ENCODE assay signal across 9 cellular contexts in genomic region chr15:34365073-34365825, GRCh38. TPM values are rescaled to one million over a fixed set of nuclear protein-coding genes. Genes with fewer than 3 reads are reported as not detected.
A peak's percentile ranks its signal among the peaks of the same experiment; 100 is the strongest.
DNase-seq lines count a peak whose midpoint lies in the region; ATAC-seq, FAIRE-seq and TF ChIP-seq lines count a peak whose summit lies in the region.
"Had no signal": no experiment of that assay in that cellular context is flagged by ENCODE, and none has a peak within 500 bp of the region (broad histone marks: within the 10 kb centered on the region; RNA-seq: fewer than 3 reads in every experiment).

No MANE protein-coding gene starts in this region.

- H3K4ac ChIP-seq in IMR-90 (ENCODE audit: low read depth, low read length), result no peak overlapping the region

- H3K4me2 ChIP-seq in IMR-90 (ENCODE audit: low read depth, low read length) (no peak overlapping the region; the same call in 1 of the 2 replicates), GM12878 (ENCODE audit: control insufficient read depth, insufficient read depth) (peak overlapping the region; percentile 98)

- no peaks in the 10 kb centered on the region for H3K9me3 ChIP-seq in CD4-positive, alpha-beta T cell (ENCODE audit: control insufficient read depth, low read length)
- H3K9me3 ChIP-seq in IMR-90 (ENCODE audit: control insufficient read depth, insufficient read depth, low read length) (no peaks in the 10 kb centered on the region), GM12878 (replicated peaks; ENCODE audit: control insufficient read depth, insufficient read depth, low read length) (no peaks in the 10 kb centered on the region), mesodermal cell (ENCODE audit: control insufficient read depth, low read length) (no peaks in the 10 kb centered on the region)

- H4K91ac ChIP-seq in IMR-90 (ENCODE audit: insufficient read depth, low read depth, low read length), result no peak overlapping the region; the same call in 1 of the 2 replicates

- H3K9me3 Mint-ChIP-seq in CD4-positive, alpha-beta T cell, result no peaks in the 10 kb centered on the region

- no TSS peak for BruUV-seq in IMR-90 (replicated peaks; lab: Mats Ljungman, UMichigan)
- no TSS peak for BruUV-seq in GM12878 (replicated peaks; lab: Mats Ljungman, UMichigan)

- no peak overlapping the region for H2AFZ ChIP-seq in IMR-90 (replicated peaks; ENCODE audit: low read length, poor library complexity)
- H2AFZ ChIP-seq in GM12878 (ENCODE audit: control insufficient read depth, low read depth, low read length), result peak overlapping the region; percentile 40

- no peak for DNase-seq in CD4-positive, alpha-beta T cell
- DNase-seq in IMR-90, result no peak
- no peak for DNase-seq in GM12878 (ENCODE audit: low read depth, low spot score)
- no peak for DNase-seq in GM12892 (ENCODE audit: insufficient read length)

- peaks cover 10% of the 10 kb centered on the region for H3K9me1 ChIP-seq in IMR-90 (ENCODE audit: insufficient read depth, low read length)

- H2BK15ac ChIP-seq in IMR-90 (ENCODE audit: low read depth, low read length), result no peak overlapping the region

- no peak for TF ChIP-seq EP300 in GM12878 (IDR thresholded peaks at IDR 0.05; ENCODE audit: borderline replicate concordance in 1 of 2, control insufficient read depth in 1 of 2, low read depth in 2 of 2, low read length in 2 of 2)

- H3K4me1 Mint-ChIP-seq in CD4-positive, alpha-beta T cell (ENCODE audit: low read depth), result peaks cover 44% of the 10 kb centered on the region

- H4K20me1 ChIP-seq in IMR-90 (ENCODE audit: insufficient read depth, low read length) (peaks cover 8% of the 10 kb centered on the region; the same call in 1 of the 2 replicates), GM12878 (ENCODE audit: control insufficient read depth, insufficient read depth) (no peaks in the 10 kb centered on the region)

- peaks cover 43% of the 10 kb centered on the region for H3K36me3 Mint-ChIP-seq in CD4-positive, alpha-beta T cell (ENCODE audit: low read depth)

- no peak overlapping the region for H4K5ac ChIP-seq in IMR-90 (ENCODE audit: low read depth, low read length)

- in situ Hi-C loops in IMR-90 (cut with MboI; ENCODE audit: low sequenced_read_pairs), result loop anchor here (10.0 kb wide), 1 partner anchor 260 kb away; the partner anchor contains the start of genes EMC7 and PGBD4
- in situ Hi-C loops in GM12878 (cut with MboI), result no loop called here

- H4K8ac ChIP-seq in IMR-90 (ENCODE audit: low read depth in 2 of 2, low read length in 2 of 2), result 0 out of 4 replicates have a peak overlapping the region, but pooled peaks of 1 of the 2 experiments have one; percentile 43

- H3K9ac ChIP-seq in IMR-90 (ENCODE audit: low read depth, low read length), result no peak overlapping the region
- H3K9ac ChIP-seq in GM12878 (ENCODE audit: control insufficient read depth, insufficient read depth, low read length), result peak overlapping the region; percentile 33

- TF ChIP-seq CTCF in CD4-positive, alpha-beta T cell (IDR thresholded peaks at IDR 0.05), result no peak
- TF ChIP-seq CTCF in IMR-90 (conservative IDR thresholded peaks at IDR 0.05; ENCODE audit: low read depth, low read length) (no peak), GM12878 (IDR thresholded peaks at IDR 0.05 in 2 of 3, conservative IDR thresholded peaks at IDR 0.05 in 1 of 3; ENCODE audit: control insufficient read depth in 2 of 3, extremely low read depth in 1 of 3, insufficient read depth in 1 of 3, low read depth in 3 of 3, low read length in 3 of 3) (no peak)

- RAD21 ChIA-PET in GM12878 (lab: Charles Lee; ENCODE audit: unreplicated experiment), result interaction anchor here (0.9 to 4.3 kb wide), 12 partner anchors 8 to 223 kb away, joined by 3 to 37 read pairs (median 8); partner anchors contain the start of genes EMC4, NOP10, NUTM1 and SLC12A6

- intact Hi-C loops in CD4-positive, alpha-beta T cell (cut with DNase I, micrococcal nuclease), result loop anchor here in 1 of 2 experiments (5.0 kb wide), 5 partner anchors 33 to 1238 kb away; partner anchors contain the start of genes AQR and EMC4
- intact Hi-C loops in IMR-90 (cut with micrococcal nuclease) (loop anchor here (10.0 kb wide), 1 partner anchor 300 kb away; no protein-coding TSS in a partner anchor), GM12878 (cut with micrococcal nuclease; ENCODE audit: unreplicated experiment) (loop anchor here (5.0 kb wide), 2 partner anchors 38 to 263 kb away; partner anchors contain the start of genes EMC7 and PGBD4)

- H3K27me3 ChIP-seq in CD4-positive, alpha-beta T cell (ENCODE audit: control insufficient read depth, insufficient read depth, low read length), result no peaks in the 10 kb centered on the region
- H3K27me3 ChIP-seq in IMR-90 (ENCODE audit: control insufficient read depth, insufficient read depth, low read length) (no peaks in the 10 kb centered on the region), GM12878 (replicated peaks in 1 of 2; ENCODE audit: control insufficient read depth in 2 of 2, insufficient read depth in 2 of 2, low read length in 1 of 2) (no peaks in the 10 kb centered on the region)

- CTCF ChIA-PET in CD4-positive, alpha-beta T cell (lab: Charles Lee), result interaction anchor here (0.6 to 3.9 kb wide), 3 partner anchors 22 to 155 kb away, joined by 4 to 49 read pairs (median 6); partner anchors contain the start of genes KATNBL1, NOP10 and NUTM1
- CTCF ChIA-PET in IMR-90 (lab: Yijun Ruan, JAX), result interaction anchor here (1.1 to 1.6 kb wide), 2 partner anchors 27 to 255 kb away, joined by 3 to 4 read pairs; partner anchors contain the start of gene SLC12A6
- CTCF ChIA-PET in GM12878 (lab: Yijun Ruan, JAX), result interaction anchor here (1.0 to 4.3 kb wide), 5 partner anchors 22 to 218 kb away, joined by 3 to 66 read pairs (median 20); partner anchors contain the start of genes GOLGA8B, NOP10, NUTM1 and SLC12A6

- peaks cover 23 to 39% of the 10 kb centered on the region in 2 experiments for H3K79me1 ChIP-seq in IMR-90 (ENCODE audit: low read depth in 1 of 2, low read length in 2 of 2)

- peak overlapping the region; percentile 60 for H2AK9ac ChIP-seq in IMR-90 (replicated peaks; ENCODE audit: low read depth, low read length, poor library complexity)

- no peak for ATAC-seq in CD4-positive, alpha-beta T cell (ENCODE audit: poor library complexity)
- no peak for ATAC-seq in IMR-90 (ENCODE audit: low read depth)
- peak; percentile 1; the same call in 2 of the 3 replicates for ATAC-seq in GM12878
- no peak for ATAC-seq in HG02970 (IDR thresholded peaks at IDR 0.05; ENCODE audit: low FRiP score, unreplicated experiment)
- no peak for ATAC-seq in HG03280 (IDR thresholded peaks at IDR 0.05; ENCODE audit: unreplicated experiment)
- no peak for ATAC-seq in GM19023 (IDR thresholded peaks at IDR 0.05; ENCODE audit: unreplicated experiment)

- 0 out of 2 replicates have a peak overlapping the region, but pooled peaks have one; percentile 19 for H3K14ac ChIP-seq in IMR-90 (replicated peaks; ENCODE audit: low read depth, low read length)

- no peaks in the 10 kb centered on the region for H3K27me3 Mint-ChIP-seq in CD4-positive, alpha-beta T cell

- TF ChIP-seq POLR2A in IMR-90 (IDR thresholded peaks at IDR 0.05; ENCODE audit: low read depth, low read length) (no peak), GM12878 (IDR thresholded peaks at IDR 0.05; ENCODE audit: low read depth, low read length) (no peak), GM12892 (IDR thresholded peaks at IDR 0.05; ENCODE audit: low read depth, low read length) (no peak)

- TF ChIP-seq RAD21 in IMR-90 (IDR thresholded peaks at IDR 0.05; ENCODE audit: low read length) (no peak), GM12878 (IDR thresholded peaks at IDR 0.05; ENCODE audit: insufficient read depth, low read depth, low read length) (no peak)

- FAIRE-seq in GM12878 (lab: Jason Lieb, UNC) (peak; percentile 56), GM12892 (lab: Jason Lieb, UNC) (no peak)

- no peak overlapping the region for H2BK5ac ChIP-seq in IMR-90 (ENCODE audit: low read depth, low read length, poor library complexity, severe bottlenecking)

- H3K4me3 Mint-ChIP-seq in CD4-positive, alpha-beta T cell, result peak overlapping the region; percentile 97

- H3K4me1 ChIP-seq in IMR-90 (ENCODE audit: control insufficient read depth, insufficient read depth, low read length) (0 out of 2 replicates have a peak, but pooled peaks cover 3% of the 10 kb centered on the region), GM12878 (ENCODE audit: control insufficient read depth, insufficient read depth, low read length) (peaks cover 30% of the 10 kb centered on the region), mesodermal cell (ENCODE audit: control insufficient read depth, insufficient read depth, low read length, poor library complexity, severe bottlenecking) (peaks cover 4% of the 10 kb centered on the region)

- no peak overlapping the region for H3K56ac ChIP-seq in IMR-90 (ENCODE audit: extremely low read depth, insufficient read depth, low read length)

- no peak overlapping the region for H2BK120ac ChIP-seq in IMR-90 (ENCODE audit: low read depth, low read length)

- 0 out of 2 replicates have a peak overlapping the region, but pooled peaks have one; percentile 21 for H2AK5ac ChIP-seq in IMR-90 (ENCODE audit: low read depth, low read length)

- 98% methylated on average over 9 of the region's 16 CpGs; no CpG with 5 or more reads in 1 of the 2 experiments for WGBS in IMR-90 (ENCODE audit: extremely low coverage in 2 of 2, insufficient read length in 1 of 2), 2 experiments
- WGBS in GM12878 (ENCODE audit: insufficient coverage, insufficient replicate concordance, low lambda C conversion rate, missing lambda C conversion rate), result 62% methylated on average over 16 of the region's 16 CpGs
- 84 to 95% methylated on average over 14 of the region's 16 CpGs for WGBS in mesodermal cell (ENCODE audit: insufficient coverage in 2 of 2), 2 experiments

- peaks cover 16% of the 10 kb centered on the region for H3K36me3 ChIP-seq in IMR-90 (ENCODE audit: control insufficient read depth, insufficient read depth, low read length)
- H3K36me3 ChIP-seq in GM12878 (ENCODE audit: control insufficient read depth in 2 of 2, insufficient read depth in 2 of 2, low read length in 1 of 2), result peaks cover 0 to 15% of the 10 kb centered on the region in 2 experiments; a peak in 3 of 4 replicates
- peaks cover 36% of the 10 kb centered on the region for H3K36me3 ChIP-seq in mesodermal cell (ENCODE audit: control insufficient read depth, insufficient read depth, low read length)

- dilution Hi-C loops in IMR-90 (cut with HindIII; ENCODE audit: low sequenced_read_pairs, unreplicated experiment), result no loop called here

- H3K27ac Mint-ChIP-seq in CD4-positive, alpha-beta T cell, result peak overlapping the region; percentile 92

- no peak overlapping the region for H3K4me3 ChIP-seq in IMR-90 (ENCODE audit: insufficient read depth, low read depth, low read length)
- H3K4me3 ChIP-seq in GM12878, result peak overlapping the region; percentile 83
- peak overlapping the region; percentile 81 for H3K4me3 ChIP-seq in mesodermal cell (ENCODE audit: extremely low read depth, insufficient read depth, low read length, poor library complexity, severe bottlenecking)

- no peak overlapping the region; the same call in 1 of the 2 replicates for H3K23ac ChIP-seq in IMR-90 (ENCODE audit: low read depth, low read length)

- SMC1A ChIA-PET in GM12878 (lab: Charles Lee; ENCODE audit: uncharacterized antibody, unreplicated experiment), result interaction anchor here (1.2 to 3.9 kb wide), 7 partner anchors 10 to 177 kb away, joined by 3 to 30 read pairs (median 10); partner anchors contain the start of genes NOP10, NUTM1 and SLC12A6

- H3K79me2 ChIP-seq in GM12878 (ENCODE audit: control insufficient read depth, insufficient read depth, low read length), result peaks cover 27% of the 10 kb centered on the region

- POLR2A ChIA-PET in CD4-positive, alpha-beta T cell (lab: Charles Lee), result interaction anchor here (0.7 to 3.7 kb wide), 6 partner anchors 11 to 326 kb away, joined by 3 to 72 read pairs (median 36); partner anchors contain the start of genes AVEN, NOP10, NUTM1 and SLC12A6
- POLR2A ChIA-PET in IMR-90 (lab: Charles Lee; ENCODE audit: unreplicated experiment), result interaction anchor here (0.6 kb wide), 1 partner anchor 38 kb away, joined by 3 read pairs; no protein-coding TSS in a partner anchor
- POLR2A ChIA-PET in GM12878 (lab: Charles Lee), result interaction anchor here (0.5 to 1.5 kb wide), 4 partner anchors 22 to 81 kb away, joined by 3 to 8 read pairs (median 4); partner anchors contain the start of genes NOP10, NUTM1 and SLC12A6

- H3K27ac ChIP-seq in CD4-positive, alpha-beta T cell (ENCODE audit: low read depth, low read length), result no peak overlapping the region
- H3K27ac ChIP-seq in IMR-90 (ENCODE audit: insufficient read depth, low read length) (no peak overlapping the region), GM12878 (ENCODE audit: control insufficient read depth, insufficient read depth) (peak overlapping the region; percentile 0), mesodermal cell (ENCODE audit: low read depth, low read length, severe bottlenecking) (no peak overlapping the region)

- H3K18ac ChIP-seq in IMR-90 (ENCODE audit: low read depth, low read length), result no peak overlapping the region

- no peak overlapping the region for H2BK20ac ChIP-seq in IMR-90 (ENCODE audit: low read depth, low read length)

RNA-seq across cellular contexts. Expression of gene LPCAT4, which starts 1.7 kb away (rescaled TPM):
- 10 to 100 TPM; 41.0 to 45.2 TPM for total RNA-seq in CD4-positive, alpha-beta T cell
- total RNA-seq in IMR-90 (2012; rRNA removed), result 3.8 and 3.9 TPM in 2 replicates
- 44.4 and 57.5 TPM in 2 replicates for polyA plus RNA-seq in IMR-90 (2012; rRNA removed)
- 29.3 and 36.8 TPM in 2 replicates for polyA plus RNA-seq in IMR-90 (2012; cell fraction: cytosol; rRNA removed)
- polyA plus RNA-seq in IMR-90 (2012; cell fraction: nucleus; rRNA removed; ENCODE audit: low replicate concordance), result 120 and 164 TPM in 2 replicates
- 57.6 and 73.7 TPM in 2 replicates for total RNA-seq in GM12878 (2013; cell fraction: nucleolus; rRNA removed)
- 16.8 and 18.6 TPM in 2 replicates for total RNA-seq in GM12878 (2014; rRNA removed)
- total RNA-seq in GM12878 (2014; rRNA removed; fragmentation: Illumina TruSeq; extraction: Trizol), result 17.3 and 18.9 TPM in 2 replicates
- total RNA-seq in GM12878 (2021), result 46.2 and 51.1 TPM in 2 replicates
- 23.5 TPM for polyA plus RNA-seq in GM12878 (2011; ENCODE audit: low read depth)
- polyA plus RNA-seq in GM12878 (2011; rRNA removed), result 26.7 and 44.0 TPM in 2 replicates
- 62.3 and 67.5 TPM in 2 replicates for polyA plus RNA-seq in GM12878 (2011; cell fraction: cytosol; rRNA removed)
- polyA plus RNA-seq in GM12878 (2011; cell fraction: nucleus; rRNA removed), result 231 and 303 TPM in 2 replicates
- 37.8 and 45.9 TPM in 2 replicates for polyA plus RNA-seq in GM12878 (2012)
- polyA plus RNA-seq in GM12878 (2014; fragmentation: Illumina TruSeq; extraction: Trizol), result 23.9 and 38.2 TPM in 2 replicates
- polyA plus RNA-seq in GM12878 (2014; fragmentation: Nextera tagmentation; extraction: Ambion mirVana), result 10 to 100 TPM; 14.4 to 17.2 TPM
- polyA plus RNA-seq in GM12878 (2014; rRNA removed), result 47.6 and 57.2 TPM in 2 replicates
- 10 to 100 TPM; 32.4 to 33.5 TPM for polyA plus RNA-seq in GM12878 (2016; fragmentation: Nextera tagmentation; extraction: Ambion mirVana)
- 17.0 and 30.8 TPM in 2 replicates for polyA minus RNA-seq in GM12878 (2011; rRNA and poly(A)+ RNA removed)
- polyA minus RNA-seq in GM12878 (2011; cell fraction: cytosol; rRNA and poly(A)+ RNA removed), result 13.1 and 14.0 TPM in 2 replicates
- polyA minus RNA-seq in GM12878 (2011; cell fraction: nucleus; rRNA and poly(A)+ RNA removed), result 24.8 and 30.4 TPM in 2 replicates
- 62.7 TPM for polyA plus RNA-seq in mesodermal cell (2013, experiment 1 of 2)
- 56.1 TPM for polyA plus RNA-seq in mesodermal cell (2013, experiment 2 of 2)
- polyA plus RNA-seq in GM12892 (2012; ENCODE audit: missing spikeins), result 33.3 TPM

RNA-seq across cellular contexts. Expression of gene NUTM1, which starts 22.1 kb away (rescaled TPM):
- total RNA-seq in CD4-positive, alpha-beta T cell, result not detected
- total RNA-seq in IMR-90 (2012; rRNA removed) (not detected in 2 replicates), GM12878 (2014; rRNA removed) (under 0.01 and 0.05 TPM in 2 replicates), GM12878 (2014; rRNA removed; fragmentation: Illumina TruSeq; extraction: Trizol) (not detected in 2 replicates), GM12878 (2021) (not detected in 2 replicates)
- polyA plus RNA-seq in IMR-90 (2012; rRNA removed) (not detected in 2 replicates), GM12878 (2011; rRNA removed) (not detected in 2 replicates), GM12878 (2014; fragmentation: Illumina TruSeq; extraction: Trizol) (not detected in 2 replicates), GM12878 (2014; fragmentation: Nextera tagmentation; extraction: Ambion mirVana) (not detected), GM12878 (2014; rRNA removed) (0.04 TPM in 1 of 2 replicates, not detected in the other), GM12878 (2016; fragmentation: Nextera tagmentation; extraction: Ambion mirVana) (under 1 TPM in 1 of 2 experiments, not detected in 1; 0.05 TPM)
- not detected in 2 replicates for polyA plus RNA-seq in IMR-90 (2012; cell fraction: cytosol; rRNA removed)
- not detected in 2 replicates for polyA plus RNA-seq in IMR-90 (2012; cell fraction: nucleus; rRNA removed; ENCODE audit: low replicate concordance)
- total RNA-seq in GM12878 (2013; cell fraction: nucleolus; rRNA removed), result not detected in 2 replicates
- 0.05 TPM for polyA plus RNA-seq in GM12878 (2011; ENCODE audit: low read depth)
- not detected in 2 replicates for polyA plus RNA-seq in GM12878 (2011; cell fraction: cytosol; rRNA removed)
- not detected in 2 replicates for polyA plus RNA-seq in GM12878 (2011; cell fraction: nucleus; rRNA removed)
- polyA plus RNA-seq in GM12878 (2012), result 0.03 and 0.07 TPM in 2 replicates
- not detected in 2 replicates for polyA minus RNA-seq in GM12878 (2011; rRNA and poly(A)+ RNA removed)
- not detected in 2 replicates for polyA minus RNA-seq in GM12878 (2011; cell fraction: cytosol; rRNA and poly(A)+ RNA removed)
- polyA minus RNA-seq in GM12878 (2011; cell fraction: nucleus; rRNA and poly(A)+ RNA removed), result not detected in 2 replicates
- not detected for polyA plus RNA-seq in mesodermal cell (2013, experiment 1 of 2)
- not detected for polyA plus RNA-seq in mesodermal cell (2013, experiment 2 of 2)
- not detected for polyA plus RNA-seq in GM12892 (2012; ENCODE audit: missing spikeins)
- total RNA-seq: subcutaneous adipose tissue had no signal

RNA-seq across cellular contexts. Expression of gene NOP10, which starts 22.3 kb away (rescaled TPM):
- total RNA-seq in CD4-positive, alpha-beta T cell, result 10 to 100 TPM; 44.4 to 44.8 TPM
- total RNA-seq in IMR-90 (2012; rRNA removed) (141 and 211 TPM in 2 replicates), GM12878 (2014; rRNA removed) (428 and 429 TPM in 2 replicates), GM12878 (2014; rRNA removed; fragmentation: Illumina TruSeq; extraction: Trizol) (411 and 417 TPM in 2 replicates), GM12878 (2021) (225 and 230 TPM in 2 replicates)
- polyA plus RNA-seq in IMR-90 (2012; rRNA removed) (444 and 468 TPM in 2 replicates), GM12878 (2011; rRNA removed) (441 and 556 TPM in 2 replicates), GM12878 (2014; fragmentation: Illumina TruSeq; extraction: Trizol) (492 and 609 TPM in 2 replicates), GM12878 (2014; fragmentation: Nextera tagmentation; extraction: Ambion mirVana) (1,000 to 10,000 TPM; 1,758 to 1,778 TPM), GM12878 (2014; rRNA removed) (518 and 534 TPM in 2 replicates), GM12878 (2016; fragmentation: Nextera tagmentation; extraction: Ambion mirVana) (100 to 1,000 TPM; 590 to 634 TPM)
- 286 and 658 TPM in 2 replicates for polyA plus RNA-seq in IMR-90 (2012; cell fraction: cytosol; rRNA removed)
- polyA plus RNA-seq in IMR-90 (2012; cell fraction: nucleus; rRNA removed; ENCODE audit: low replicate concordance), result 88.7 and 109 TPM in 2 replicates
- total RNA-seq in GM12878 (2013; cell fraction: nucleolus; rRNA removed), result 13.4 and 18.0 TPM in 2 replicates
- polyA plus RNA-seq in GM12878 (2011; ENCODE audit: low read depth), result 395 TPM
- polyA plus RNA-seq in GM12878 (2011; cell fraction: cytosol; rRNA removed), result 578 and 762 TPM in 2 replicates
- 180 and 323 TPM in 2 replicates for polyA plus RNA-seq in GM12878 (2011; cell fraction: nucleus; rRNA removed)
- polyA plus RNA-seq in GM12878 (2012), result 229 and 266 TPM in 2 replicates
- polyA minus RNA-seq in GM12878 (2011; rRNA and poly(A)+ RNA removed), result 138 and 182 TPM in 2 replicates
- polyA minus RNA-seq in GM12878 (2011; cell fraction: cytosol; rRNA and poly(A)+ RNA removed), result 52.2 and 56.8 TPM in 2 replicates
- polyA minus RNA-seq in GM12878 (2011; cell fraction: nucleus; rRNA and poly(A)+ RNA removed), result 25.5 and 34.1 TPM in 2 replicates
- polyA plus RNA-seq in mesodermal cell (2013, experiment 1 of 2), result 297 TPM
- 259 TPM for polyA plus RNA-seq in mesodermal cell (2013, experiment 2 of 2)
- polyA plus RNA-seq in GM12892 (2012; ENCODE audit: missing spikeins), result 274 TPM

RNA-seq across cellular contexts. Expression of gene SLC12A6, which starts 27.7 kb away (rescaled TPM):
- total RNA-seq in CD4-positive, alpha-beta T cell, result 10 to 100 TPM; 58.5 to 58.7 TPM
- total RNA-seq in IMR-90 (2012; rRNA removed) (10.0 and 10.2 TPM in 2 replicates), GM12878 (2014; rRNA removed) (32.9 and 34.3 TPM in 2 replicates), GM12878 (2014; rRNA removed; fragmentation: Illumina TruSeq; extraction: Trizol) (34.2 and 34.9 TPM in 2 replicates), GM12878 (2021) (33.2 and 36.3 TPM in 2 replicates)
- polyA plus RNA-seq in IMR-90 (2012; rRNA removed) (6.9 and 7.7 TPM in 2 replicates), GM12878 (2011; rRNA removed) (94.4 and 94.8 TPM in 2 replicates), GM12878 (2014; fragmentation: Illumina TruSeq; extraction: Trizol) (52.3 and 61.7 TPM in 2 replicates), GM12878 (2014; fragmentation: Nextera tagmentation; extraction: Ambion mirVana) (1 to 10 TPM; 4.7 to 4.8 TPM), GM12878 (2014; rRNA removed) (42.7 and 51.7 TPM in 2 replicates), GM12878 (2016; fragmentation: Nextera tagmentation; extraction: Ambion mirVana) (10 to 100 TPM; 15.2 to 16.7 TPM)
- polyA plus RNA-seq in IMR-90 (2012; cell fraction: cytosol; rRNA removed), result 2.4 and 3.1 TPM in 2 replicates
- 7.6 and 25.4 TPM in 2 replicates for polyA plus RNA-seq in IMR-90 (2012; cell fraction: nucleus; rRNA removed; ENCODE audit: low replicate concordance)
- total RNA-seq in GM12878 (2013; cell fraction: nucleolus; rRNA removed), result 335 and 348 TPM in 2 replicates
- polyA plus RNA-seq in GM12878 (2011; ENCODE audit: low read depth), result 28.7 TPM
- 49.3 and 58.0 TPM in 2 replicates for polyA plus RNA-seq in GM12878 (2011; cell fraction: cytosol; rRNA removed)
- 161 and 175 TPM in 2 replicates for polyA plus RNA-seq in GM12878 (2011; cell fraction: nucleus; rRNA removed)
- polyA plus RNA-seq in GM12878 (2012), result 35.6 and 42.7 TPM in 2 replicates
- 173 and 192 TPM in 2 replicates for polyA minus RNA-seq in GM12878 (2011; rRNA and poly(A)+ RNA removed)
- 38.4 and 38.6 TPM in 2 replicates for polyA minus RNA-seq in GM12878 (2011; cell fraction: cytosol; rRNA and poly(A)+ RNA removed)
- polyA minus RNA-seq in GM12878 (2011; cell fraction: nucleus; rRNA and poly(A)+ RNA removed), result 137 and 166 TPM in 2 replicates
- polyA plus RNA-seq in mesodermal cell (2013, experiment 1 of 2), result 14.0 TPM
- 11.7 TPM for polyA plus RNA-seq in mesodermal cell (2013, experiment 2 of 2)
- 24.0 TPM for polyA plus RNA-seq in GM12892 (2012; ENCODE audit: missing spikeins)
